Comparison of ENCODE assay signal across 18 cellular contexts in the genomic region with DNA sequence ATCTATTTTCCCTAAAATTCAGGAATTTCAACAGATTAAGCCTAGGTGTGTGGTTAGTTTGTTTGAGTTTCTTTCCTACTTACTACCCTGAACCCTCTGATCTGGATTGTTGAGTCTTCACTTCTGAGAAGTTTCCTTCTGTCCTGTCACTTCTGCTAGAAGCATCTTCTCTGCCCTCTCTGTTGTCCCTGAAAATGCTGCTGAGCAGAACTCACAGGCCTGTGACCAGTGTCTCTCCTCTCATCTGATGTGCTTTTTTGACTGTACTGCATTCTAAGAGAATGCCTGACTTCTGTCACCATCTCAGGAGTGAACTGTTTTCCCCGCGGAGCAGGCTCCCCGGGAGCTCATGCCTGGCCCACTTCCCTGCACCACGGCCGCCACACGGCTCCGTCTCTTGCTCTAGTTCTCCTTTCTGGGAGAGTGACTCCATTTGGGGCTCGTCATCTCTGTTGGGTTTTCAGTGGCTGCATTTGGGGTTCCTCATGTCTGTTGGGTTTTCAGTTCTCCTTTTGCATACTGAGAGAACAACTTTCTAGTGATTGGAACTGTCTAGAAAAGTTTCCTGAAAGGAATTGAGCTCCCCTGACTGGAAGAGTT.
A peak's percentile ranks its signal among the peaks of the same experiment; 100 is the strongest.
DNase-seq lines count a peak whose midpoint lies in the region; ATAC-seq and TF ChIP-seq lines count a peak whose summit lies in the region.
"Had no signal": no experiment of that assay in that cellular context is flagged by ENCODE, and none has a peak within 500 bp of the region (broad histone marks: within the 10 kb centered on the region; RNA-seq: fewer than 3 reads in every experiment).

No MANE protein-coding gene starts in this region.

- H3K9me3 Mint-ChIP-seq in CD8-positive, alpha-beta memory T cell, result no peaks in the 10 kb centered on the region
- H3K9me3 Mint-ChIP-seq in activated B cell treated with CpG ODN at 0.5 μM for 24 hours (no peaks in the 10 kb centered on the region), osteocyte (ENCODE audit: unreplicated experiment) (peaks cover 5% of the 10 kb centered on the region)
- H3K9me3 Mint-ChIP-seq in naive thymus-derived CD8-positive, alpha-beta T cell, result no peaks in the 10 kb centered on the region
- H3K9me3 Mint-ChIP-seq: activated naive CD8-positive, alpha-beta T cell treated with anti-CD3 and anti-CD28 coated beads, Interleukin-2, amount 10 ng/mL, durations not matched to agents 7 days and 5 days had no signal

- H3K4me3 Mint-ChIP-seq in CD8-positive, alpha-beta memory T cell, result no peak overlapping the region
- peak overlapping the region; percentile 3 for H3K4me3 Mint-ChIP-seq in activated B cell treated with CpG ODN at 0.5 μM for 24 hours
- no peak overlapping the region for H3K4me3 Mint-ChIP-seq in osteocyte (ENCODE audit: unreplicated experiment)
- no peak overlapping the region for H3K4me3 Mint-ChIP-seq in naive thymus-derived CD8-positive, alpha-beta T cell
- H3K4me3 Mint-ChIP-seq: activated naive CD8-positive, alpha-beta T cell treated with anti-CD3 and anti-CD28 coated beads, Interleukin-2, amount 10 ng/mL, durations not matched to agents 7 days and 5 days had no signal

- in situ Hi-C loops in KBM-7 (cut with MboI; ENCODE audit: low pct_unique_long_range_greater_than_20kb, low sequenced_read_pairs), result no loop called here

- peak overlapping the region in 5 of 8 donors; percentile 6 to 54 (median 29) for H3K27ac Mint-ChIP-seq in CD8-positive, alpha-beta memory T cell
- H3K27ac Mint-ChIP-seq in activated B cell treated with CpG ODN at 0.5 μM for 24 hours (no peak overlapping the region), osteocyte (ENCODE audit: unreplicated experiment) (no peak overlapping the region)
- H3K27ac Mint-ChIP-seq in naive thymus-derived CD8-positive, alpha-beta T cell, result peak overlapping the region in 2 of 10 donors; percentile 44 to 58
- H3K27ac Mint-ChIP-seq: activated naive CD8-positive, alpha-beta T cell treated with anti-CD3 and anti-CD28 coated beads, Interleukin-2, amount 10 ng/mL, durations not matched to agents 7 days and 5 days had no signal

- H3K27me3 Mint-ChIP-seq in CD8-positive, alpha-beta memory T cell, result no peaks in the 10 kb centered on the region
- no peaks in the 10 kb centered on the region for H3K27me3 Mint-ChIP-seq in activated B cell treated with CpG ODN at 0.5 μM for 24 hours
- H3K27me3 Mint-ChIP-seq in osteocyte (ENCODE audit: unreplicated experiment), result no peaks in the 10 kb centered on the region
- no peaks in the 10 kb centered on the region for H3K27me3 Mint-ChIP-seq in naive thymus-derived CD8-positive, alpha-beta T cell
- H3K27me3 Mint-ChIP-seq: activated naive CD8-positive, alpha-beta T cell treated with anti-CD3 and anti-CD28 coated beads, Interleukin-2, amount 10 ng/mL, durations not matched to agents 7 days and 5 days had no signal

- no peaks in the 10 kb centered on the region for H3K27me3 ChIP-seq in CD8-positive, alpha-beta memory T cell (ENCODE audit: insufficient read depth, low read length, poor library complexity, severe bottlenecking)
- H3K27me3 ChIP-seq: cardiac muscle cell, testis had no signal

- no peaks in the 10 kb centered on the region for H3K9me3 ChIP-seq in CD8-positive, alpha-beta memory T cell (ENCODE audit: low read length)
- H3K9me3 ChIP-seq: testis had no signal

- POLR2A ChIA-PET in CD8-positive, alpha-beta memory T cell (lab: Charles Lee), result no interaction called here
- POLR2A ChIA-PET in activated B cell treated with CpG ODN at 0.5 μM for 24 hours (lab: Charles Lee), result interaction anchor here (0.5 kb wide), 1 partner anchor 78 kb away, joined by 5 read pairs; a partner anchor contains a TSS
- POLR2A ChIA-PET in naive thymus-derived CD8-positive, alpha-beta T cell (lab: Charles Lee), result no interaction called here

- TF ChIP-seq CTCF in activated B cell treated with CpG ODN at 0.5 μM for 24 hours (IDR thresholded peaks at IDR 0.05), result no peak
- TF ChIP-seq CTCF in osteocyte (IDR thresholded peaks at IDR 0.05), result no peak

- H3K4me1 Mint-ChIP-seq in CD8-positive, alpha-beta memory T cell, result peaks cover 20 to 26% (median 21%) of the 10 kb centered on the region in 3 donors
- H3K4me1 Mint-ChIP-seq in activated B cell treated with CpG ODN at 0.5 μM for 24 hours (peaks cover 37% of the 10 kb centered on the region), osteocyte (ENCODE audit: unreplicated experiment) (peaks cover 9% of the 10 kb centered on the region)
- peaks cover 0 to 32% (median 0%) of the 10 kb centered on the region in 4 donors for H3K4me1 Mint-ChIP-seq in naive thymus-derived CD8-positive, alpha-beta T cell

- no peaks in the 10 kb centered on the region for H3K4me1 ChIP-seq in CD8-positive, alpha-beta memory T cell (ENCODE audit: insufficient read depth, low read length)
- H3K4me1 ChIP-seq: testis had no signal

- DNase-seq in CD8-positive, alpha-beta memory T cell, result no peak
- DNase-seq in KBM-7 (peak; percentile 30), activated B cell treated with CpG ODN at 0.5 μM for 24 hours (no peak), osteocyte (ENCODE audit: extremely low spot score, unreplicated experiment) (peak; percentile 56), NCI-H2107 treated with DMSO at 0.1 percent for 48 hours (lab: John Stamatoyannopoulos, UW; ENCODE audit: unreplicated experiment) (no peak), NCI-H2081 treated with DMSO at 0.1 percent for 48 hours (lab: John Stamatoyannopoulos, UW) (no peak)
- DNase-seq in naive thymus-derived CD8-positive, alpha-beta T cell, result no peak
- DNase-seq in stimulated activated naive CD4-positive, alpha-beta T cell (lab: John Stamatoyannopoulos, UW), result no peak
- DNase-seq: activated naive CD8-positive, alpha-beta T cell treated with anti-CD3 and anti-CD28 coated beads, Interleukin-2, amount 10 ng/mL, durations not matched to agents 7 days and 5 days; DND-41; NCI-H1092 treated with DMSO at 0.1 percent for 48 hours; NCI-H345; OCI-M1; stimulated activated CD4-positive, alpha-beta T cell treated with anti-CD3 and anti-CD28 coated beads, Interleukin-15, amount 100 ng/mL, for 24 hours; testis had no signal

- H3K36me3 ChIP-seq in CD8-positive, alpha-beta memory T cell (ENCODE audit: insufficient read depth, low read length), result peaks cover 6% of the 10 kb centered on the region

- intact Hi-C loops in activated B cell treated with CpG ODN at 0.5 μM for 24 hours (cut with micrococcal nuclease), result loop anchor here (2.0 kb wide), 1 partner anchor 57 kb away; no protein-coding TSS in a partner anchor

- H3K36me3 Mint-ChIP-seq in CD8-positive, alpha-beta memory T cell, result peaks cover 9 to 85% (median 23%) of the 10 kb centered on the region in 3 donors
- H3K36me3 Mint-ChIP-seq in activated B cell treated with CpG ODN at 0.5 μM for 24 hours (ENCODE audit: low read depth) (peaks cover 55% of the 10 kb centered on the region), osteocyte (ENCODE audit: unreplicated experiment) (peaks cover 76% of the 10 kb centered on the region)
- peaks cover 5 to 87% (median 50%) of the 10 kb centered on the region in 3 donors for H3K36me3 Mint-ChIP-seq in naive thymus-derived CD8-positive, alpha-beta T cell

- CTCF ChIA-PET in CD8-positive, alpha-beta memory T cell (lab: Charles Lee), result no interaction called here
- CTCF ChIA-PET in activated B cell treated with CpG ODN at 0.5 μM for 24 hours (lab: Charles Lee), result no interaction called here

- H3K27ac ChIP-seq in CD8-positive, alpha-beta memory T cell (ENCODE audit: low read depth, low read length), result no peak overlapping the region
- H3K27ac ChIP-seq: cardiac muscle cell, parathyroid adenoma, testis had no signal

- no peak overlapping the region for H3K4me3 ChIP-seq in CD8-positive, alpha-beta memory T cell (ENCODE audit: low read length)
- H3K4me3 ChIP-seq: cardiac muscle cell, testis had no signal

- peak; percentile 80 for ATAC-seq in activated B cell treated with CpG ODN at 0.5 μM for 24 hours (ENCODE audit: low read depth)
- ATAC-seq in naive thymus-derived CD8-positive, alpha-beta T cell, result no peak
- ATAC-seq: activated CD4-positive, CD25-positive, alpha-beta regulatory T cell treated with anti-CD3 and anti-CD28 coated beads, Interleukin-2, amount 50 U/mL, for 24 hours had no signal

Comparison
In these comparisons a context has a peak if more than half of its experiments do, and no peak if none do; other contexts are left out.
1. DNase-seq: peak in KBM-7 (single experiment) and osteocyte (single experiment); none in CD8-positive, alpha-beta memory T cell (0 of 5), activated B cell treated with CpG ODN at 0.5 μM for 24 hours (single experiment), NCI-H2107 treated with DMSO at 0.1 percent for 48 hours (single experiment), naive thymus-derived CD8-positive, alpha-beta T cell (0 of 10), stimulated activated naive CD4-positive, alpha-beta T cell (0 of 6) and NCI-H2081 treated with DMSO at 0.1 percent for 48 hours (single experiment).
2. H3K27ac Mint-ChIP-seq: peak in CD8-positive, alpha-beta memory T cell (5 of 8); none in activated B cell treated with CpG ODN at 0.5 μM for 24 hours (single experiment) and osteocyte (single experiment).